ENCODE assay signal across 18 cellular contexts in genomic region chr9:135715056-135715595, GRCh38. TPM values are rescaled to one million over a fixed set of nuclear protein-coding genes. Genes with fewer than 3 reads are reported as not detected.
"Had no signal": no experiment of that assay in that cellular context is flagged by ENCODE, and none has a peak within 500 bp of the region (broad histone marks: within the 10 kb centered on the region; RNA-seq: fewer than 3 reads in every experiment).

No MANE protein-coding gene starts in this region.

- H3K9me3 Mint-ChIP-seq: activated CD4-positive, alpha-beta T cell treated with anti-CD3 and anti-CD28 coated beads, Interleukin-2, amount 10 ng/mL, durations not matched to agents 7 days and 5 days; activated naive CD8-positive, alpha-beta T cell treated with anti-CD3 and anti-CD28 coated beads for 36 hours; neural crest cell; stimulated activated naive CD8-positive, alpha-beta T cell treated with anti-CD3 and anti-CD28 coated beads, Interleukin-15, Interleukin-2, amounts not matched to agents 100 ng/mL and 50 ng/mL, for 24 hours had no signal

- H3K27ac Mint-ChIP-seq: activated CD4-positive, alpha-beta T cell treated with anti-CD3 and anti-CD28 coated beads, Interleukin-2, amount 10 ng/mL, durations not matched to agents 7 days and 5 days; activated naive CD8-positive, alpha-beta T cell treated with anti-CD3 and anti-CD28 coated beads for 36 hours; stimulated activated naive CD8-positive, alpha-beta T cell treated with anti-CD3 and anti-CD28 coated beads, Interleukin-15, Interleukin-2, amounts not matched to agents 100 ng/mL and 50 ng/mL, for 24 hours had no signal

- H3K4me1 ChIP-seq: breast epithelium, pancreas, sigmoid colon, upper lobe of right lung had no signal

- DNase-seq: activated CD4-positive, alpha-beta T cell treated with anti-CD3 and anti-CD28 coated beads, Interleukin-2, amount 10 ng/mL, durations not matched to agents 7 days and 5 days; activated CD8-positive, alpha-beta memory T cell treated with anti-CD3 and anti-CD28 coated beads for 24 hours; activated naive CD8-positive, alpha-beta T cell treated with anti-CD3 and anti-CD28 coated beads for 36 hours; aorta; mesenchymal stem cell; pancreas; sigmoid colon; spleen; T-helper 2 cell; upper lobe of right lung had no signal

- H3K4me3 ChIP-seq: pancreas, sigmoid colon, suprapubic skin, upper lobe of right lung had no signal

- H3K36me3 Mint-ChIP-seq: activated naive CD8-positive, alpha-beta T cell treated with anti-CD3 and anti-CD28 coated beads for 36 hours had no signal

- H3K9me3 ChIP-seq: breast epithelium, pancreas, sigmoid colon, spleen, suprapubic skin, upper lobe of right lung had no signal

- H3K4me1 Mint-ChIP-seq: activated CD4-positive, alpha-beta T cell treated with anti-CD3 and anti-CD28 coated beads, Interleukin-2, amount 10 ng/mL, durations not matched to agents 7 days and 5 days; activated naive CD8-positive, alpha-beta T cell treated with anti-CD3 and anti-CD28 coated beads for 36 hours; neural crest cell had no signal

- H3K4me3 Mint-ChIP-seq: activated CD4-positive, alpha-beta T cell treated with anti-CD3 and anti-CD28 coated beads, Interleukin-2, amount 10 ng/mL, durations not matched to agents 7 days and 5 days; activated naive CD8-positive, alpha-beta T cell treated with anti-CD3 and anti-CD28 coated beads for 36 hours; neural crest cell; stimulated activated naive CD8-positive, alpha-beta T cell treated with anti-CD3 and anti-CD28 coated beads, Interleukin-15, Interleukin-2, amounts not matched to agents 100 ng/mL and 50 ng/mL, for 24 hours had no signal

- H3K27ac ChIP-seq: breast epithelium, pancreas, sigmoid colon, spleen, suprapubic skin, upper lobe of right lung had no signal

- H3K36me3 ChIP-seq: breast epithelium, pancreas, sigmoid colon, suprapubic skin, upper lobe of right lung had no signal

- ATAC-seq: upper lobe of right lung had no signal

RNA-seq across cellular contexts. Expression of gene KCNT1, which starts 13.1 kb away (rescaled TPM):
- total RNA-seq: activated naive CD8-positive, alpha-beta T cell treated with anti-CD3 and anti-CD28 coated beads for 36 hours; breast epithelium; dermis blood vessel endothelial cell had no signal
- polyA plus RNA-seq: aorta had no signal

RNA-seq across cellular contexts. Expression of gene SOHLH1, which starts 15.8 kb away (rescaled TPM):
- total RNA-seq: activated CD4-positive, alpha-beta T cell treated with anti-CD3 and anti-CD28 coated beads, Interleukin-2, amount 10 ng/mL, durations not matched to agents 7 days and 5 days; activated naive CD8-positive, alpha-beta T cell treated with anti-CD3 and anti-CD28 coated beads for 36 hours; aorta; breast epithelium; cerebellum; dermis blood vessel endothelial cell; liver; neural crest cell; pancreas; sigmoid colon; spleen; suprapubic skin; upper lobe of right lung had no signal
- polyA plus RNA-seq: aorta, esophagus, liver, sigmoid colon had no signal

RNA-seq across cellular contexts. Expression of gene LCN9, which starts 52.0 kb away (rescaled TPM):
- total RNA-seq: activated CD4-positive, alpha-beta T cell treated with anti-CD3 and anti-CD28 coated beads, Interleukin-2, amount 10 ng/mL, durations not matched to agents 7 days and 5 days; activated naive CD8-positive, alpha-beta T cell treated with anti-CD3 and anti-CD28 coated beads for 36 hours; aorta; cerebellum; dermis blood vessel endothelial cell; liver; pancreas; sigmoid colon; spleen; suprapubic skin; upper lobe of right lung had no signal
- polyA plus RNA-seq: aorta, esophagus, liver, pancreas, sigmoid colon, spleen had no signal
